ENCODE assay signal across 1 cellular context in the genomic region with DNA sequence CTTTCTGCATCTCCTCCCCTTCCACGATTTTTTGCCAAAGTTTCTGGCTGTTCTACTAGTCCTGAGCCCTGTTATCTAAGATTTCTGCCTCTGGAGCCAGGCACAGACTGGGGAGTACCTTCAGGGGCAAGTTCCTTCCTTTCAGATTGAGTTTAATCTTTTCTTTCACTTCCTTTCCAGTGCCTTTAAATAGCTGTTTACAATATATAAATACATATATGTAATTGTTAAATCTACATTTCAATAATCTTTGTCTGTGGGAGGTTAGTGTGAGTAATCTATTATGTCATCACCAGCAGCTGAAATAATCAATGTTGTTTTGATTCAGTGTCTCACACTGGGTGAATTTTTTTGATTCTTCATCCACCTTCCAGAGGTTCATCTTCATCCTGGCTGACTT.
TF ChIP-seq lines count a peak whose summit lies in the region.

No MANE protein-coding gene starts in this region.

TF ChIP-seq in GM12878, 131 proteins besides CTCF, POLR2A, EP300 and RAD21 (continued from another document and continues in another):
- TF ChIP-seq PAX5 (IDR thresholded peaks at IDR 0.05; ENCODE audit: borderline replicate concordance, low read depth, low read length) (no peak), FOXK2 (IDR thresholded peaks at IDR 0.05) (no peak), SP1 (IDR thresholded peaks at IDR 0.05; ENCODE audit: low read depth, low read length) (no peak), ZNF207 (IDR thresholded peaks at IDR 0.05; ENCODE audit: borderline replicate concordance) (no peak), POLR2AphosphoS2 (IDR thresholded peaks at IDR 0.05; ENCODE audit: low read depth, low read length) (no peak), TBL1XR1 (IDR thresholded peaks at IDR 0.05; ENCODE audit: low read depth, low read length) (no peak), MTA2 (IDR thresholded peaks at IDR 0.05; ENCODE audit: low read depth) (peak; percentile 64), SMAD5 (IDR thresholded peaks at IDR 0.05; ENCODE audit: low read depth) (no peak), MEF2A (IDR thresholded peaks at IDR 0.05; ENCODE audit: insufficient read depth, low read depth, low read length) (peak; percentile 96), POU2F2 (IDR thresholded peaks at IDR 0.05; ENCODE audit: borderline replicate concordance, low read depth, low read length) (no peak), SIN3A (IDR thresholded peaks at IDR 0.05; ENCODE audit: low read depth, low read length) (no peak), IKZF1 (conservative IDR thresholded peaks at IDR 0.05) (peak; percentile 62; the same call in 1 of the 2 replicates), IKZF2 (IDR thresholded peaks at IDR 0.05) (peak; percentile 48 to 54), SRF (IDR thresholded peaks at IDR 0.05; ENCODE audit: low read depth in 2 of 2, low read length in 2 of 2) (no peak), RBBP5 (conservative IDR thresholded peaks at IDR 0.05) (no peak), NR2F1 (conservative IDR thresholded peaks at IDR 0.05) (no peak; the same call in 1 of the 2 replicates), FOXM1 (IDR thresholded peaks at IDR 0.05; ENCODE audit: low read depth, low read length) (peak; percentile 89; the same call in 1 of the 2 replicates), CHD4 (IDR thresholded peaks at IDR 0.05) (no peak), SMARCA5 (IDR thresholded peaks at IDR 0.05) (no peak), ASH2L (IDR thresholded peaks at IDR 0.05; ENCODE audit: borderline replicate concordance, low read depth) (no peak), JUNB (IDR thresholded peaks at IDR 0.05) (peak; percentile 94)
- TF ChIP-seq, protein P1, sequence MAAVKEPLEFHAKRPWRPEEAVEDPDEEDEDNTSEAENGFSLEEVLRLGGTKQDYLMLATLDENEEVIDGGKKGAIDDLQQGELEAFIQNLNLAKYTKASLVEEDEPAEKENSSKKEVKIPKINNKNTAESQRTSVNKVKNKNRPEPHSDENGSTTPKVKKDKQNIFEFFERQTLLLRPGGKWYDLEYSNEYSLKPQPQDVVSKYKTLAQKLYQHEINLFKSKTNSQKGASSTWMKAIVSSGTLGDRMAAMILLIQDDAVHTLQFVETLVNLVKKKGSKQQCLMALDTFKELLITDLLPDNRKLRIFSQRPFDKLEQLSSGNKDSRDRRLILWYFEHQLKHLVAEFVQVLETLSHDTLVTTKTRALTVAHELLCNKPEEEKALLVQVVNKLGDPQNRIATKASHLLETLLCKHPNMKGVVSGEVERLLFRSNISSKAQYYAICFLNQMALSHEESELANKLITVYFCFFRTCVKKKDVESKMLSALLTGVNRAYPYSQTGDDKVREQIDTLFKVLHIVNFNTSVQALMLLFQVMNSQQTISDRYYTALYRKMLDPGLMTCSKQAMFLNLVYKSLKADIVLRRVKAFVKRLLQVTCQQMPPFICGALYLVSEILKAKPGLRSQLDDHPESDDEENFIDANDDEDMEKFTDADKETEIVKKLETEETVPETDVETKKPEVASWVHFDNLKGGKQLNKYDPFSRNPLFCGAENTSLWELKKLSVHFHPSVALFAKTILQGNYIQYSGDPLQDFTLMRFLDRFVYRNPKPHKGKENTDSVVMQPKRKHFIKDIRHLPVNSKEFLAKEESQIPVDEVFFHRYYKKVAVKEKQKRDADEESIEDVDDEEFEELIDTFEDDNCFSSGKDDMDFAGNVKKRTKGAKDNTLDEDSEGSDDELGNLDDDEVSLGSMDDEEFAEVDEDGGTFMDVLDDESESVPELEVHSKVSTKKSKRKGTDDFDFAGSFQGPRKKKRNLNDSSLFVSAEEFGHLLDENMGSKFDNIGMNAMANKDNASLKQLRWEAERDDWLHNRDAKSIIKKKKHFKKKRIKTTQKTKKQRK (IDR thresholded peaks at IDR 0.05; ENCODE audit: low read depth, low read length) = no peak
- TF ChIP-seq, protein P2, sequence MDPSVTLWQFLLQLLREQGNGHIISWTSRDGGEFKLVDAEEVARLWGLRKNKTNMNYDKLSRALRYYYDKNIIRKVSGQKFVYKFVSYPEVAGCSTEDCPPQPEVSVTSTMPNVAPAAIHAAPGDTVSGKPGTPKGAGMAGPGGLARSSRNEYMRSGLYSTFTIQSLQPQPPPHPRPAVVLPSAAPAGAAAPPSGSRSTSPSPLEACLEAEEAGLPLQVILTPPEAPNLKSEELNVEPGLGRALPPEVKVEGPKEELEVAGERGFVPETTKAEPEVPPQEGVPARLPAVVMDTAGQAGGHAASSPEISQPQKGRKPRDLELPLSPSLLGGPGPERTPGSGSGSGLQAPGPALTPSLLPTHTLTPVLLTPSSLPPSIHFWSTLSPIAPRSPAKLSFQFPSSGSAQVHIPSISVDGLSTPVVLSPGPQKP (IDR thresholded peaks at IDR 0.05; ENCODE audit: low read depth, low read length) = no peak
- TF ChIP-seq, protein P3, sequence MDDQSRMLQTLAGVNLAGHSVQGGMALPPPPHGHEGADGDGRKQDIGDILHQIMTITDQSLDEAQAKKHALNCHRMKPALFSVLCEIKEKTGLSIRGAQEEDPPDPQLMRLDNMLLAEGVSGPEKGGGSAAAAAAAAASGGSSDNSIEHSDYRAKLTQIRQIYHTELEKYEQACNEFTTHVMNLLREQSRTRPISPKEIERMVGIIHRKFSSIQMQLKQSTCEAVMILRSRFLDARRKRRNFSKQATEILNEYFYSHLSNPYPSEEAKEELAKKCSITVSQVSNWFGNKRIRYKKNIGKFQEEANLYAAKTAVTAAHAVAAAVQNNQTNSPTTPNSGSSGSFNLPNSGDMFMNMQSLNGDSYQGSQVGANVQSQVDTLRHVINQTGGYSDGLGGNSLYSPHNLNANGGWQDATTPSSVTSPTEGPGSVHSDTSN (IDR thresholded peaks at IDR 0.05; ENCODE audit: insufficient replicate concordance, low read depth, low read length) = no peak
- TF ChIP-seq, protein P4, sequence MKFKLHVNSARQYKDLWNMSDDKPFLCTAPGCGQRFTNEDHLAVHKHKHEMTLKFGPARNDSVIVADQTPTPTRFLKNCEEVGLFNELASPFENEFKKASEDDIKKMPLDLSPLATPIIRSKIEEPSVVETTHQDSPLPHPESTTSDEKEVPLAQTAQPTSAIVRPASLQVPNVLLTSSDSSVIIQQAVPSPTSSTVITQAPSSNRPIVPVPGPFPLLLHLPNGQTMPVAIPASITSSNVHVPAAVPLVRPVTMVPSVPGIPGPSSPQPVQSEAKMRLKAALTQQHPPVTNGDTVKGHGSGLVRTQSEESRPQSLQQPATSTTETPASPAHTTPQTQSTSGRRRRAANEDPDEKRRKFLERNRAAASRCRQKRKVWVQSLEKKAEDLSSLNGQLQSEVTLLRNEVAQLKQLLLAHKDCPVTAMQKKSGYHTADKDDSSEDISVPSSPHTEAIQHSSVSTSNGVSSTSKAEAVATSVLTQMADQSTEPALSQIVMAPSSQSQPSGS (IDR thresholded peaks at IDR 0.05; ENCODE audit: low read length) = peak; percentile 90; the same call in 1 of the 2 replicates
- TF ChIP-seq, protein P5, sequence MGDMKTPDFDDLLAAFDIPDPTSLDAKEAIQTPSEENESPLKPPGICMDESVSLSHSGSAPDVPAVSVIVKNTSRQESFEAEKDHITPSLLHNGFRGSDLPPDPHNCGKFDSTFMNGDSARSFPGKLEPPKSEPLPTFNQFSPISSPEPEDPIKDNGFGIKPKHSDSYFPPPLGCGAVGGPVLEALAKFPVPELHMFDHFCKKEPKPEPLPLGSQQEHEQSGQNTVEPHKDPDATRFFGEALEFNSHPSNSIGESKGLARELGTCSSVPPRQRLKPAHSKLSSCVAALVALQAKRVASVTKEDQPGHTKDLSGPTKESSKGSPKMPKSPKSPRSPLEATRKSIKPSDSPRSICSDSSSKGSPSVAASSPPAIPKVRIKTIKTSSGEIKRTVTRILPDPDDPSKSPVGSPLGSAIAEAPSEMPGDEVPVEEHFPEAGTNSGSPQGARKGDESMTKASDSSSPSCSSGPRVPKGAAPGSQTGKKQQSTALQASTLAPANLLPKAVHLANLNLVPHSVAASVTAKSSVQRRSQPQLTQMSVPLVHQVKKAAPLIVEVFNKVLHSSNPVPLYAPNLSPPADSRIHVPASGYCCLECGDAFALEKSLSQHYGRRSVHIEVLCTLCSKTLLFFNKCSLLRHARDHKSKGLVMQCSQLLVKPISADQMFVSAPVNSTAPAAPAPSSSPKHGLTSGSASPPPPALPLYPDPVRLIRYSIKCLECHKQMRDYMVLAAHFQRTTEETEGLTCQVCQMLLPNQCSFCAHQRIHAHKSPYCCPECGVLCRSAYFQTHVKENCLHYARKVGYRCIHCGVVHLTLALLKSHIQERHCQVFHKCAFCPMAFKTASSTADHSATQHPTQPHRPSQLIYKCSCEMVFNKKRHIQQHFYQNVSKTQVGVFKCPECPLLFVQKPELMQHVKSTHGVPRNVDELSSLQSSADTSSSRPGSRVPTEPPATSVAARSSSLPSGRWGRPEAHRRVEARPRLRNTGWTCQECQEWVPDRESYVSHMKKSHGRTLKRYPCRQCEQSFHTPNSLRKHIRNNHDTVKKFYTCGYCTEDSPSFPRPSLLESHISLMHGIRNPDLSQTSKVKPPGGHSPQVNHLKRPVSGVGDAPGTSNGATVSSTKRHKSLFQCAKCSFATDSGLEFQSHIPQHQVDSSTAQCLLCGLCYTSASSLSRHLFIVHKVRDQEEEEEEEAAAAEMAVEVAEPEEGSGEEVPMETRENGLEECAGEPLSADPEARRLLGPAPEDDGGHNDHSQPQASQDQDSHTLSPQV (IDR thresholded peaks at IDR 0.05) = no peak
- TF ChIP-seq, protein P6, sequence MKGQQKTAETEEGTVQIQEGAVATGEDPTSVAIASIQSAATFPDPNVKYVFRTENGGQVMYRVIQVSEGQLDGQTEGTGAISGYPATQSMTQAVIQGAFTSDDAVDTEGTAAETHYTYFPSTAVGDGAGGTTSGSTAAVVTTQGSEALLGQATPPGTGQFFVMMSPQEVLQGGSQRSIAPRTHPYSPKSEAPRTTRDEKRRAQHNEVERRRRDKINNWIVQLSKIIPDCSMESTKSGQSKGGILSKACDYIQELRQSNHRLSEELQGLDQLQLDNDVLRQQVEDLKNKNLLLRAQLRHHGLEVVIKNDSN (IDR thresholded peaks at IDR 0.05; ENCODE audit: borderline replicate concordance, extremely low read length, insufficient read depth, low read depth, low read length) = no peak
- TF ChIP-seq, protein P7, sequence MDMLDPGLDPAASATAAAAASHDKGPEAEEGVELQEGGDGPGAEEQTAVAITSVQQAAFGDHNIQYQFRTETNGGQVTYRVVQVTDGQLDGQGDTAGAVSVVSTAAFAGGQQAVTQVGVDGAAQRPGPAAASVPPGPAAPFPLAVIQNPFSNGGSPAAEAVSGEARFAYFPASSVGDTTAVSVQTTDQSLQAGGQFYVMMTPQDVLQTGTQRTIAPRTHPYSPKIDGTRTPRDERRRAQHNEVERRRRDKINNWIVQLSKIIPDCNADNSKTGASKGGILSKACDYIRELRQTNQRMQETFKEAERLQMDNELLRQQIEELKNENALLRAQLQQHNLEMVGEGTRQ (IDR thresholded peaks at IDR 0.05; ENCODE audit: borderline replicate concordance, low read depth, low read length) = no peak
- TF ChIP-seq, protein P8, sequence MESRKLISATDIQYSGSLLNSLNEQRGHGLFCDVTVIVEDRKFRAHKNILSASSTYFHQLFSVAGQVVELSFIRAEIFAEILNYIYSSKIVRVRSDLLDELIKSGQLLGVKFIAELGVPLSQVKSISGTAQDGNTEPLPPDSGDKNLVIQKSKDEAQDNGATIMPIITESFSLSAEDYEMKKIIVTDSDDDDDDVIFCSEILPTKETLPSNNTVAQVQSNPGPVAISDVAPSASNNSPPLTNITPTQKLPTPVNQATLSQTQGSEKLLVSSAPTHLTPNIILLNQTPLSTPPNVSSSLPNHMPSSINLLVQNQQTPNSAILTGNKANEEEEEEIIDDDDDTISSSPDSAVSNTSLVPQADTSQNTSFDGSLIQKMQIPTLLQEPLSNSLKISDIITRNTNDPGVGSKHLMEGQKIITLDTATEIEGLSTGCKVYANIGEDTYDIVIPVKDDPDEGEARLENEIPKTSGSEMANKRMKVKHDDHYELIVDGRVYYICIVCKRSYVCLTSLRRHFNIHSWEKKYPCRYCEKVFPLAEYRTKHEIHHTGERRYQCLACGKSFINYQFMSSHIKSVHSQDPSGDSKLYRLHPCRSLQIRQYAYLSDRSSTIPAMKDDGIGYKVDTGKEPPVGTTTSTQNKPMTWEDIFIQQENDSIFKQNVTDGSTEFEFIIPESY (IDR thresholded peaks at IDR 0.05) = no peak
- TF ChIP-seq, protein P9, sequence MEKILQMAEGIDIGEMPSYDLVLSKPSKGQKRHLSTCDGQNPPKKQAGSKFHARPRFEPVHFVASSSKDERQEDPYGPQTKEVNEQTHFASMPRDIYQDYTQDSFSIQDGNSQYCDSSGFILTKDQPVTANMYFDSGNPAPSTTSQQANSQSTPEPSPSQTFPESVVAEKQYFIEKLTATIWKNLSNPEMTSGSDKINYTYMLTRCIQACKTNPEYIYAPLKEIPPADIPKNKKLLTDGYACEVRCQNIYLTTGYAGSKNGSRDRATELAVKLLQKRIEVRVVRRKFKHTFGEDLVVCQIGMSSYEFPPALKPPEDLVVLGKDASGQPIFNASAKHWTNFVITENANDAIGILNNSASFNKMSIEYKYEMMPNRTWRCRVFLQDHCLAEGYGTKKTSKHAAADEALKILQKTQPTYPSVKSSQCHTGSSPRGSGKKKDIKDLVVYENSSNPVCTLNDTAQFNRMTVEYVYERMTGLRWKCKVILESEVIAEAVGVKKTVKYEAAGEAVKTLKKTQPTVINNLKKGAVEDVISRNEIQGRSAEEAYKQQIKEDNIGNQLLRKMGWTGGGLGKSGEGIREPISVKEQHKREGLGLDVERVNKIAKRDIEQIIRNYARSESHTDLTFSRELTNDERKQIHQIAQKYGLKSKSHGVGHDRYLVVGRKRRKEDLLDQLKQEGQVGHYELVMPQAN (conservative IDR thresholded peaks at IDR 0.05) = no peak
- TF ChIP-seq, protein P10, sequence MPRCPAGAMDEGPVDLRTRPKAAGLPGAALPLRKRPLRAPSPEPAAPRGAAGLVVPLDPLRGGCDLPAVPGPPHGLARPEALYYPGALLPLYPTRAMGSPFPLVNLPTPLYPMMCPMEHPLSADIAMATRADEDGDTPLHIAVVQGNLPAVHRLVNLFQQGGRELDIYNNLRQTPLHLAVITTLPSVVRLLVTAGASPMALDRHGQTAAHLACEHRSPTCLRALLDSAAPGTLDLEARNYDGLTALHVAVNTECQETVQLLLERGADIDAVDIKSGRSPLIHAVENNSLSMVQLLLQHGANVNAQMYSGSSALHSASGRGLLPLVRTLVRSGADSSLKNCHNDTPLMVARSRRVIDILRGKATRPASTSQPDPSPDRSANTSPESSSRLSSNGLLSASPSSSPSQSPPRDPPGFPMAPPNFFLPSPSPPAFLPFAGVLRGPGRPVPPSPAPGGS (IDR thresholded peaks at IDR 0.05; ENCODE audit: borderline replicate concordance, insufficient read depth, low read depth, low read length, poor library complexity, severe bottlenecking) = no peak
- TF ChIP-seq, protein P11, sequence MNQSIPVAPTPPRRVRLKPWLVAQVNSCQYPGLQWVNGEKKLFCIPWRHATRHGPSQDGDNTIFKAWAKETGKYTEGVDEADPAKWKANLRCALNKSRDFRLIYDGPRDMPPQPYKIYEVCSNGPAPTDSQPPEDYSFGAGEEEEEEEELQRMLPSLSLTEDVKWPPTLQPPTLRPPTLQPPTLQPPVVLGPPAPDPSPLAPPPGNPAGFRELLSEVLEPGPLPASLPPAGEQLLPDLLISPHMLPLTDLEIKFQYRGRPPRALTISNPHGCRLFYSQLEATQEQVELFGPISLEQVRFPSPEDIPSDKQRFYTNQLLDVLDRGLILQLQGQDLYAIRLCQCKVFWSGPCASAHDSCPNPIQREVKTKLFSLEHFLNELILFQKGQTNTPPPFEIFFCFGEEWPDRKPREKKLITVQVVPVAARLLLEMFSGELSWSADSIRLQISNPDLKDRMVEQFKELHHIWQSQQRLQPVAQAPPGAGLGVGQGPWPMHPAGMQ (IDR thresholded peaks at IDR 0.05; ENCODE audit: borderline replicate concordance) = no peak
